ENCODE assay signal across 18 cellular contexts in genomic region chr16:20415541-20415940, GRCh38. TPM values are rescaled to one million over a fixed set of nuclear protein-coding genes. Genes with fewer than 3 reads are reported as not detected.
DNase-seq lines count a peak whose midpoint lies in the region; ATAC-seq, FAIRE-seq and TF ChIP-seq lines count a peak whose summit lies in the region.
"Had no signal": no experiment of that assay in that cellular context is flagged by ENCODE, and none has a peak within 500 bp of the region (broad histone marks: within the 10 kb centered on the region; RNA-seq: fewer than 3 reads in every experiment).

No MANE protein-coding gene starts in this region.

- H3K9ac ChIP-seq in astrocyte (ENCODE audit: low read length): no peak overlapping the region

- no peaks in the 10 kb centered on the region for H3K9me3 ChIP-seq in astrocyte (ENCODE audit: insufficient read depth, low read depth, low read length)

- H3K9me3 Mint-ChIP-seq in astrocyte (ENCODE audit: unreplicated experiment) (peaks cover 3% of the 10 kb centered on the region), mesothelial cell of epicardium (no peaks in the 10 kb centered on the region)

- ATAC-seq in GM18858 (IDR thresholded peaks at IDR 0.05; ENCODE audit: unreplicated experiment): no peak
- ATAC-seq in HG02798 (IDR thresholded peaks at IDR 0.05; ENCODE audit: poor library complexity, unreplicated experiment): no peak

- no peak overlapping the region for H3K4me3 Mint-ChIP-seq in astrocyte (ENCODE audit: unreplicated experiment)
- H3K4me3 Mint-ChIP-seq in mesothelial cell of epicardium: no peak overlapping the region

- H3K27me3 Mint-ChIP-seq in astrocyte (ENCODE audit: low read depth, unreplicated experiment): peaks cover 3% of the 10 kb centered on the region
- peaks cover 6% of the 10 kb centered on the region for H3K27me3 Mint-ChIP-seq in mesothelial cell of epicardium (ENCODE audit: low read depth)

- H3K36me3 ChIP-seq in astrocyte (ENCODE audit: insufficient read depth, low read length): no peaks in the 10 kb centered on the region

- no peaks in the 10 kb centered on the region for H3K27me3 ChIP-seq in astrocyte (ENCODE audit: insufficient read depth, low read length)

- H3K4me1 ChIP-seq in astrocyte (ENCODE audit: insufficient read depth, low read length): no peaks in the 10 kb centered on the region

- no peaks in the 10 kb centered on the region for H4K20me1 ChIP-seq in astrocyte (ENCODE audit: insufficient read depth, low read length)

- H3K4me3 ChIP-seq in astrocyte (ENCODE audit: insufficient read depth, low read depth, low read length): no peak overlapping the region

- no peak overlapping the region for H2AFZ ChIP-seq in astrocyte (ENCODE audit: low read depth, low read length)

- no peak overlapping the region for H3K4me2 ChIP-seq in astrocyte (ENCODE audit: low read length)

- FAIRE-seq in astrocyte (lab: Jason Lieb, UNC): no peak
- FAIRE-seq: GM12892 had no signal

- peaks cover 5% of the 10 kb centered on the region for H3K4me1 Mint-ChIP-seq in astrocyte (ENCODE audit: low read depth, unreplicated experiment)
- no peaks in the 10 kb centered on the region for H3K4me1 Mint-ChIP-seq in mesothelial cell of epicardium

- DNase-seq in A172 (ENCODE audit: low spot score): peak; percentile 88
- DNase-seq in HT1080 (ENCODE audit: low read depth): peak; percentile 25
- no peak for DNase-seq in astrocyte (ENCODE audit: low read depth)
- DNase-seq in kidney glomerular epithelial cell (lab: John Stamatoyannopoulos, UW): peak; percentile 69
- no peak for DNase-seq in activated gamma-delta T cell (lab: John Stamatoyannopoulos, UW)
- DNase-seq in mesothelial cell of epicardium (ENCODE audit: low spot score in 2 of 2, unreplicated experiment in 2 of 2): no peak
- DNase-seq: Calu3, GDM1, GOT3, Karpas-422, NCI-H1417 treated with DMSO at 0.1 percent for 48 hours, NCI-H2029 treated with DMSO at 0.1 percent for 48 hours, NCI-H524 treated with DMSO at 0.1 percent for 48 hours, OCI-M1 had no signal

- H3K79me2 ChIP-seq in astrocyte (ENCODE audit: insufficient read depth, low read length): no peaks in the 10 kb centered on the region

- TF ChIP-seq CTCF in astrocyte (IDR thresholded peaks at IDR 0.05; ENCODE audit: insufficient read depth, low read depth, low read length) (no peak), mesothelial cell of epicardium (IDR thresholded peaks at IDR 0.05; ENCODE audit: unreplicated experiment) (no peak)

- peak overlapping the region; percentile 19 for H3K27ac ChIP-seq in astrocyte (ENCODE audit: low read depth, low read length)

- H3K27ac Mint-ChIP-seq in astrocyte (ENCODE audit: unreplicated experiment) (no peak overlapping the region), mesothelial cell of epicardium (no peak overlapping the region)

- no peaks in the 10 kb centered on the region for H3K36me3 Mint-ChIP-seq in astrocyte (ENCODE audit: low read depth, unreplicated experiment)
- H3K36me3 Mint-ChIP-seq in mesothelial cell of epicardium: no peaks in the 10 kb centered on the region

RNA-seq across cellular contexts. Expression of gene ACSM5, which starts 6.2 kb away (rescaled TPM):
- 0.74 TPM in 1 of 2 replicates, not detected in the other for total RNA-seq in A172 (2014; rRNA removed; shearing (Covaris generic))
- total RNA-seq in HT1080 (2014; rRNA removed; shearing (Covaris generic)): not detected in 2 replicates
- 0.20 and 0.29 TPM in 2 replicates for polyA plus RNA-seq in HT1080 (2015; cell fraction: cytosol; rRNA removed)
- polyA plus RNA-seq in HT1080 (2015; cell fraction: nucleus; rRNA removed): 0.11 and 0.50 TPM in 2 replicates
- total RNA-seq in astrocyte (0.67 TPM in 1 of 2 replicates, not detected in the other), mesothelial cell of epicardium (not detected in 3 replicates)
- total RNA-seq: A673, Calu3 had no signal

RNA-seq across cellular contexts. Expression of gene PDILT, which starts 11.0 kb away (rescaled TPM):
- not detected in 2 replicates for total RNA-seq in A172 (2014; rRNA removed; shearing (Covaris generic))
- total RNA-seq in HT1080 (2014; rRNA removed; shearing (Covaris generic)): not detected in 2 replicates
- not detected in 2 replicates for polyA plus RNA-seq in HT1080 (2015; cell fraction: cytosol; rRNA removed)
- not detected in 2 replicates for polyA plus RNA-seq in HT1080 (2015; cell fraction: nucleus; rRNA removed)
- total RNA-seq in astrocyte: not detected in 2 replicates
- total RNA-seq in mesothelial cell of epicardium: not detected in 3 replicates
- total RNA-seq: A673, Calu3 had no signal

RNA-seq across cellular contexts. Expression of gene ACSM2A, which starts 35.8 kb away (rescaled TPM):
- total RNA-seq in A172 (2014; rRNA removed; shearing (Covaris generic)): not detected in 2 replicates
- not detected in 2 replicates for total RNA-seq in HT1080 (2014; rRNA removed; shearing (Covaris generic))
- not detected in 2 replicates for polyA plus RNA-seq in HT1080 (2015; cell fraction: cytosol; rRNA removed)
- not detected in 2 replicates for polyA plus RNA-seq in HT1080 (2015; cell fraction: nucleus; rRNA removed)
- total RNA-seq in astrocyte (0.14 TPM in 1 of 2 replicates, not detected in the other), mesothelial cell of epicardium (not detected in 3 replicates)
- total RNA-seq: A673, Calu3 had no signal

Comparison
In these comparisons a context has a peak if more than half of its experiments do, and no peak if none do; other contexts are left out.
1. DNase-seq: peak in A172 (single experiment), HT1080 (single experiment) and kidney glomerular epithelial cell (single experiment); none in astrocyte (single experiment), activated gamma-delta T cell (single experiment) and mesothelial cell of epicardium (0 of 2).